29 cellular contexts compared by ENCODE assay signal in genomic region chr17:50422738-50423137, GRCh38. TPM values are rescaled to one million over a fixed set of nuclear protein-coding genes. Genes with fewer than 3 reads are reported as not detected.
"Had no signal": no experiment of that assay in that cellular context is flagged by ENCODE, and none has a peak within 500 bp of the region (broad histone marks: within the 10 kb centered on the region; RNA-seq: fewer than 3 reads in every experiment).

No MANE protein-coding gene starts in this region.

- H3K27me3 Mint-ChIP-seq: stimulated activated naive CD8-positive, alpha-beta T cell treated with anti-CD3 and anti-CD28 coated beads, Interleukin-15, amount 100 ng/mL, for 72 hours had no signal

- H3K27ac Mint-ChIP-seq: endodermal cell; nephron progenitor cell; stimulated activated naive B cell treated with anti-CD40 and anti-IgM and Interleukin-4, amounts not matched to agents 10 μg/mL and 1 μg/mL and 100 μg/mL, for 72 hours; stimulated activated naive CD8-positive, alpha-beta T cell treated with anti-CD3 and anti-CD28 coated beads, Interleukin-15, amount 100 ng/mL, for 72 hours had no signal

- H3K27me3 ChIP-seq: gastrocnemius medialis, heart right ventricle, spleen, transverse colon had no signal

- H3K36me3 ChIP-seq: gastrocnemius medialis, heart right ventricle, spleen, thoracic aorta, transverse colon had no signal

- DNase-seq: effector CD4-positive, alpha-beta T cell; endodermal cell; gastrocnemius medialis; heart right ventricle; hypothalamus; mammary epithelial cell; naive thymus-derived CD4-positive, alpha-beta T cell; nephron progenitor cell; psoas muscle; retina; spleen; stimulated activated CD4-positive, alpha-beta T cell treated with anti-CD3 and anti-CD28 coated beads, Interleukin-15, amount 100 ng/mL, for 24 hours; stimulated activated CD4-positive, alpha-beta T cell treated with anti-CD3 and anti-CD28 coated beads, Interleukin-1b, Interleukin-23, amount 100 ng/mL, for 48 hours; stimulated activated CD4-positive, alpha-beta T cell treated with anti-CD3 and anti-CD28 coated beads, Interleukin-4, amount 100 ng/mL, for 24 hours; stimulated activated naive B cell treated with anti-CD40 and anti-IgM and Interleukin-4, amounts not matched to agents 10 μg/mL and 1 μg/mL and 100 μg/mL, for 72 hours; stimulated activated naive CD8-positive, alpha-beta T cell treated with anti-CD3 and anti-CD28 coated beads, Interleukin-15, amount 100 ng/mL, for 72 hours; substantia nigra; transverse colon had no signal

- H3K4me3 ChIP-seq: coronary artery, gastrocnemius medialis, psoas muscle, spleen, thoracic aorta, transverse colon had no signal

- H3K27ac ChIP-seq: coronary artery, psoas muscle, thoracic aorta had no signal

- ATAC-seq: gastrocnemius medialis; heart right ventricle; left lobe of liver; naive thymus-derived CD4-positive, alpha-beta T cell; psoas muscle; sciatic nerve; stimulated activated naive B cell treated with anti-CD40 and anti-IgM and Interleukin-4, amounts not matched to agents 10 μg/mL and 1 μg/mL and 100 μg/mL, for 72 hours; stimulated activated naive CD8-positive, alpha-beta T cell treated with anti-CD3 and anti-CD28 coated beads, Interleukin-15, amount 100 ng/mL, for 72 hours had no signal

- H3K4me3 Mint-ChIP-seq: endodermal cell; nephron progenitor cell; stimulated activated naive B cell treated with anti-CD40 and anti-IgM and Interleukin-4, amounts not matched to agents 10 μg/mL and 1 μg/mL and 100 μg/mL, for 72 hours had no signal

- H3K9me3 ChIP-seq: gastrocnemius medialis, heart right ventricle, psoas muscle, thoracic aorta, transverse colon had no signal

RNA-seq across cellular contexts. Expression of gene CHAD, which starts 45.9 kb away (rescaled TPM):
- total RNA-seq: dermis microvascular lymphatic vessel endothelial cell; endothelial cell of umbilical vein; fibroblast of lung; mammary epithelial cell; mononuclear cell; naive thymus-derived CD4-positive, alpha-beta T cell; omental fat pad; sciatic nerve; thoracic aorta; ureter had no signal
- polyA plus RNA-seq: endothelial cell of umbilical vein; fibroblast of lung; mammary epithelial cell; naive thymus-derived CD4-positive, alpha-beta T cell; spleen had no signal

RNA-seq across cellular contexts. Expression of gene EME1, which starts 49.7 kb away (rescaled TPM):
- total RNA-seq: mesenteric fat pad had no signal
- polyA plus RNA-seq: naive thymus-derived CD4-positive, alpha-beta T cell had no signal
